Comparison of ENCODE assay signal across 22 cellular contexts in genomic region chr11:3669128-3669527, GRCh38. TPM values are rescaled to one million over a fixed set of nuclear protein-coding genes. Genes with fewer than 3 reads are reported as not detected.
"Had no signal": no experiment of that assay in that cellular context is flagged by ENCODE, and none has a peak within 500 bp of the region (broad histone marks: within the 10 kb centered on the region; RNA-seq: fewer than 3 reads in every experiment).

No MANE protein-coding gene starts in this region.

- DNase-seq: activated CD4-positive, alpha-beta T cell treated with anti-CD3 and anti-CD28 coated beads for 1 hour; activated gamma-delta T cell treated with Interleukin-2 at 50 U/mL for 16 hours; activated naive CD8-positive, alpha-beta T cell treated with anti-CD3 and anti-CD28 coated beads for 36 hours; amniotic stem cell; central memory CD4-positive, alpha-beta T cell; colonic mucosa; foreskin keratinocyte; kidney; mammary epithelial cell; midbrain; pancreas; sigmoid colon; stimulated activated CD4-positive, alpha-beta T cell treated with anti-CD3 and anti-CD28 coated beads, Interleukin-4, amount 100 ng/mL, for 24 hours; stimulated activated naive B cell treated with anti-CD40 and anti-IgM and Interleukin-4, amounts not matched to agents 10 μg/mL and 1 μg/mL and 100 μg/mL, for 72 hours; tibial artery; WERI-Rb-1 had no signal

- H3K4me3 Mint-ChIP-seq: activated naive CD8-positive, alpha-beta T cell treated with anti-CD3 and anti-CD28 coated beads for 36 hours; stimulated activated naive B cell treated with anti-CD40 and anti-IgM and Interleukin-4, amounts not matched to agents 10 μg/mL and 1 μg/mL and 100 μg/mL, for 72 hours had no signal

- H3K4me1 Mint-ChIP-seq: activated naive CD8-positive, alpha-beta T cell treated with anti-CD3 and anti-CD28 coated beads for 36 hours; stimulated activated naive B cell treated with anti-CD40 and anti-IgM and Interleukin-4, amounts not matched to agents 10 μg/mL and 1 μg/mL and 100 μg/mL, for 72 hours had no signal

- ATAC-seq: foreskin keratinocyte; left lobe of liver; stimulated activated naive B cell treated with anti-CD40 and anti-IgM and Interleukin-4, amounts not matched to agents 10 μg/mL and 1 μg/mL and 100 μg/mL, for 72 hours had no signal

- H3K27ac Mint-ChIP-seq: activated naive CD8-positive, alpha-beta T cell treated with anti-CD3 and anti-CD28 coated beads for 36 hours had no signal

- H3K9me3 Mint-ChIP-seq: activated naive CD8-positive, alpha-beta T cell treated with anti-CD3 and anti-CD28 coated beads for 36 hours; stimulated activated naive B cell treated with anti-CD40 and anti-IgM and Interleukin-4, amounts not matched to agents 10 μg/mL and 1 μg/mL and 100 μg/mL, for 72 hours had no signal

- H3K27me3 Mint-ChIP-seq: activated naive CD8-positive, alpha-beta T cell treated with anti-CD3 and anti-CD28 coated beads for 36 hours; stimulated activated naive B cell treated with anti-CD40 and anti-IgM and Interleukin-4, amounts not matched to agents 10 μg/mL and 1 μg/mL and 100 μg/mL, for 72 hours had no signal

RNA-seq across cellular contexts. Expression of gene ART1, which starts 24.2 kb away (rescaled TPM):
- total RNA-seq: activated naive CD8-positive, alpha-beta T cell treated with anti-CD3 and anti-CD28 coated beads for 36 hours; colonic mucosa; epithelial cell of proximal tubule; fibroblast of lung; foreskin keratinocyte; left lobe of liver; mammary epithelial cell; pancreas; pulmonary artery endothelial cell; subcutaneous adipose tissue; T-helper 2 cell treated with Interferon-gamma antibody and Interleukin-4, amounts not matched to agents 100 ng/mL and 5 ng/mL, for 36 hours had no signal

RNA-seq across cellular contexts. Expression of gene ART5, which starts 27.3 kb away (rescaled TPM):
- total RNA-seq: activated naive CD8-positive, alpha-beta T cell treated with anti-CD3 and anti-CD28 coated beads for 36 hours; colonic mucosa; kidney; left lobe of liver; mammary epithelial cell; pulmonary artery endothelial cell; subcutaneous adipose tissue; T-helper 2 cell treated with Interferon-gamma antibody and Interleukin-4, amounts not matched to agents 100 ng/mL and 5 ng/mL, for 36 hours had no signal
